Comparison of ENCODE assay signal across 9 cellular contexts in genomic region chr12:44874981-44875416, GRCh38. TPM values are rescaled to one million over a fixed set of nuclear protein-coding genes. Genes with fewer than 3 reads are reported as not detected.
DNase-seq lines count a peak whose midpoint lies in the region; ATAC-seq and TF ChIP-seq lines count a peak whose summit lies in the region.
"Had no signal": no experiment of that assay in that cellular context is flagged by ENCODE, and none has a peak within 500 bp of the region (broad histone marks: within the 10 kb centered on the region; RNA-seq: fewer than 3 reads in every experiment).

No MANE protein-coding gene starts in this region.

- CTCF ChIA-PET in activated CD8-positive, alpha-beta memory T cell treated with anti-CD3 and anti-CD28 coated beads, Interleukin-2, amount 10 ng/mL, durations not matched to agents 7 days and 5 days (lab: Charles Lee): interaction anchor here (0.9 to 9.2 kb wide), 13 partner anchors 14 to 859 kb away, joined by 3 to 161 read pairs (median 6); no protein-coding TSS in a partner anchor
- CTCF ChIA-PET in activated B cell treated with CpG ODN at 0.5 μM for 24 hours (lab: Charles Lee): interaction anchor here (1.1 kb wide), 1 partner anchor 100 kb away, joined by 3 read pairs; no protein-coding TSS in a partner anchor

- peaks cover 43% of the 10 kb centered on the region for H3K4me1 Mint-ChIP-seq in activated CD8-positive, alpha-beta memory T cell treated with anti-CD3 and anti-CD28 coated beads, Interleukin-2, amount 10 ng/mL, durations not matched to agents 7 days and 5 days
- H3K4me1 Mint-ChIP-seq in activated B cell treated with CpG ODN at 0.5 μM for 24 hours: peaks cover 22% of the 10 kb centered on the region

- H3K9me3 Mint-ChIP-seq in activated CD8-positive, alpha-beta memory T cell treated with anti-CD3 and anti-CD28 coated beads, Interleukin-2, amount 10 ng/mL, durations not matched to agents 7 days and 5 days (ENCODE audit: low read depth): peaks cover 4% of the 10 kb centered on the region
- peaks cover 21% of the 10 kb centered on the region for H3K9me3 Mint-ChIP-seq in activated B cell treated with CpG ODN at 0.5 μM for 24 hours

- peak overlapping the region; percentile 75 for H3K27ac Mint-ChIP-seq in activated CD8-positive, alpha-beta memory T cell treated with anti-CD3 and anti-CD28 coated beads, Interleukin-2, amount 10 ng/mL, durations not matched to agents 7 days and 5 days
- no peak overlapping the region for H3K27ac Mint-ChIP-seq in activated B cell treated with CpG ODN at 0.5 μM for 24 hours

- POLR2A ChIA-PET in activated B cell treated with CpG ODN at 0.5 μM for 24 hours (lab: Charles Lee): no interaction called here

- H3K36me3 ChIP-seq in rectal smooth muscle tissue (ENCODE audit: control insufficient read depth, insufficient read depth, low read length): no peaks in the 10 kb centered on the region

- TF ChIP-seq CTCF in activated B cell treated with CpG ODN at 0.5 μM for 24 hours (IDR thresholded peaks at IDR 0.05): no peak
- TF ChIP-seq CTCF in epithelial cell of proximal tubule (conservative IDR thresholded peaks at IDR 0.05; ENCODE audit: low read depth, low read length): no peak

- peak overlapping the region; percentile 55 for H3K4me3 ChIP-seq in epithelial cell of proximal tubule (ENCODE audit: low read depth, low read length)
- H3K4me3 ChIP-seq in rectal smooth muscle tissue (ENCODE audit: low read length): peak overlapping the region; percentile 52

- intact Hi-C loops in activated B cell treated with CpG ODN at 0.5 μM for 24 hours (cut with micrococcal nuclease): loop anchor here (1.0 to 5.0 kb wide), 3 partner anchors 26 to 101 kb away; no protein-coding TSS in a partner anchor

- ATAC-seq in activated CD8-positive, alpha-beta memory T cell treated with anti-CD3 and anti-CD28 coated beads, Interleukin-2, amount 10 ng/mL, durations not matched to agents 7 days and 5 days: peak; percentile 20
- ATAC-seq in activated B cell treated with CpG ODN at 0.5 μM for 24 hours (ENCODE audit: low read depth): no peak
- ATAC-seq in GM18873 (IDR thresholded peaks at IDR 0.05; ENCODE audit: low FRiP score, unreplicated experiment): no peak
- no peak for ATAC-seq in HG02642 (IDR thresholded peaks at IDR 0.05; ENCODE audit: poor library complexity, unreplicated experiment)

- H3K4me1 ChIP-seq in rectal smooth muscle tissue (ENCODE audit: control insufficient read depth, insufficient read depth, low read length): peaks cover 2% of the 10 kb centered on the region

- H3K27me3 Mint-ChIP-seq in activated CD8-positive, alpha-beta memory T cell treated with anti-CD3 and anti-CD28 coated beads, Interleukin-2, amount 10 ng/mL, durations not matched to agents 7 days and 5 days: peaks cover 21% of the 10 kb centered on the region
- peaks cover 37% of the 10 kb centered on the region for H3K27me3 Mint-ChIP-seq in activated B cell treated with CpG ODN at 0.5 μM for 24 hours

- H3K36me3 Mint-ChIP-seq in activated CD8-positive, alpha-beta memory T cell treated with anti-CD3 and anti-CD28 coated beads, Interleukin-2, amount 10 ng/mL, durations not matched to agents 7 days and 5 days: peaks cover 11% of the 10 kb centered on the region
- H3K36me3 Mint-ChIP-seq in activated B cell treated with CpG ODN at 0.5 μM for 24 hours (ENCODE audit: low read depth): no peaks in the 10 kb centered on the region

- peak; percentile 50 for DNase-seq in activated CD8-positive, alpha-beta memory T cell treated with anti-CD3 and anti-CD28 coated beads, Interleukin-2, amount 10 ng/mL, durations not matched to agents 7 days and 5 days
- no peak for DNase-seq in activated CD8-positive, alpha-beta memory T cell treated with anti-CD3 and anti-CD28 coated beads for 24 hours
- no peak for DNase-seq in activated B cell treated with CpG ODN at 0.5 μM for 24 hours
- no peak for DNase-seq in epithelial cell of proximal tubule (ENCODE audit: low read depth)
- DNase-seq in GDM1 (lab: John Stamatoyannopoulos, UW): no peak

- no peak overlapping the region for H3K27ac ChIP-seq in rectal smooth muscle tissue (ENCODE audit: low read depth, low read length)
- H3K27ac ChIP-seq: VCaP had no signal

- peaks cover 3% of the 10 kb centered on the region for H3K27me3 ChIP-seq in rectal smooth muscle tissue (ENCODE audit: control insufficient read depth, insufficient read depth, low read length)

- H3K9ac ChIP-seq in rectal smooth muscle tissue (ENCODE audit: low read length): no peak overlapping the region

- H3K4me3 Mint-ChIP-seq in activated CD8-positive, alpha-beta memory T cell treated with anti-CD3 and anti-CD28 coated beads, Interleukin-2, amount 10 ng/mL, durations not matched to agents 7 days and 5 days: peak overlapping the region; percentile 90
- peak overlapping the region; percentile 84 for H3K4me3 Mint-ChIP-seq in activated B cell treated with CpG ODN at 0.5 μM for 24 hours

RNA-seq across cellular contexts. Expression of gene NELL2, which starts 1.1 kb away (rescaled TPM):
- 10 to 100 TPM; 22.7 to 76.9 TPM for total RNA-seq in activated CD8-positive, alpha-beta memory T cell treated with anti-CD3 and anti-CD28 coated beads, Interleukin-2, amount 10 ng/mL, durations not matched to agents 7 days and 5 days
- total RNA-seq in activated B cell treated with CpG ODN at 0.5 μM for 24 hours (0.10 TPM in 1 of 2 replicates, not detected in the other), epithelial cell of proximal tubule (0.46 and 4.1 TPM in 2 replicates)
